Comparison of ENCODE assay signal across 8 cellular contexts in genomic region chr6:143575440-143575839, GRCh38.
A peak's percentile ranks its signal among the peaks of the same experiment; 100 is the strongest.
DNase-seq lines count a peak whose midpoint lies in the region; ATAC-seq and TF ChIP-seq lines count a peak whose summit lies in the region.

No MANE protein-coding gene starts in this region.

- intact Hi-C loops in activated CD4-positive, alpha-beta T cell treated with anti-CD3 and anti-CD28 coated beads for 36 hours (cut with DNase I, micrococcal nuclease): loop anchor here (1.0 to 5.0 kb wide), 9 partner anchors 63 to 907 kb away; partner anchors contain the start of gene LTV1 (in 2 of the 2)
- intact Hi-C loops in heart left ventricle (cut with DNase I): loop anchor here (1.0 to 10.0 kb wide), 8 partner anchors 99 to 438 kb away; partner anchors contain the start of genes LTV1 (in 8 of the 10) and PHACTR2 (in 4 of the 10)

- H3K27ac Mint-ChIP-seq in activated CD4-positive, alpha-beta T cell treated with anti-CD3 and anti-CD28 coated beads for 36 hours: no peak overlapping the region

- peak overlapping the region; percentile 53 for H3K9ac ChIP-seq in adipocyte (ENCODE audit: low read length)

- CTCF ChIA-PET in activated CD4-positive, alpha-beta T cell treated with anti-CD3 and anti-CD28 coated beads for 36 hours (lab: Charles Lee): interaction anchor here (0.7 to 4.5 kb wide), 39 partner anchors 8 to 513 kb away, joined by 3 to 78 read pairs (median 4); partner anchors contain the start of genes FUCA2, LTV1, PLAGL1 and ZC2HC1B

- H3K36me3 ChIP-seq in adipocyte (ENCODE audit: control insufficient read depth, insufficient read depth, low read length, severe bottlenecking) (no peaks in the 10 kb centered on the region), heart left ventricle (no peaks in the 10 kb centered on the region)

- POLR2A ChIA-PET in activated CD4-positive, alpha-beta T cell treated with anti-CD3 and anti-CD28 coated beads for 36 hours (lab: Charles Lee): interaction anchor here (1.2 kb wide), 1 partner anchor 268 kb away, joined by 5 read pairs; the partner anchor contains the start of gene LTV1

- peak; percentile 80 to 96 (median 92) for TF ChIP-seq CTCF in heart left ventricle (IDR thresholded peaks at IDR 0.05)

- H3K4me1 ChIP-seq in adipocyte (ENCODE audit: control insufficient read depth, insufficient read depth, low read length) (peaks cover 17% of the 10 kb centered on the region), heart left ventricle (peaks cover 0 to 5% (median 0%) of the 10 kb centered on the region in 12 donors)

- H3K4me3 Mint-ChIP-seq in activated CD4-positive, alpha-beta T cell treated with anti-CD3 and anti-CD28 coated beads for 36 hours: no peak overlapping the region

- no peaks in the 10 kb centered on the region for H3K27me3 ChIP-seq in adipocyte (replicated peaks; ENCODE audit: control insufficient read depth, insufficient read depth, low read length)
- no peaks in the 10 kb centered on the region for H3K27me3 ChIP-seq in heart left ventricle

- H3K36me3 Mint-ChIP-seq in activated CD4-positive, alpha-beta T cell treated with anti-CD3 and anti-CD28 coated beads for 36 hours (ENCODE audit: low read depth): no peaks in the 10 kb centered on the region

- no peak for TF ChIP-seq POLR2A in heart left ventricle (IDR thresholded peaks at IDR 0.05)

- 2 to 11% (median 5%) methylated on average over 5 of the region's 5 CpGs for WGBS in heart left ventricle, 4 donors

- H3K27me3 Mint-ChIP-seq in activated CD4-positive, alpha-beta T cell treated with anti-CD3 and anti-CD28 coated beads for 36 hours: no peaks in the 10 kb centered on the region

- H3K27ac ChIP-seq in heart left ventricle: peak overlapping the region in 3 of 12 donors; percentile 35 to 60 (median 49)

- H3K4me3 ChIP-seq in adipocyte (ENCODE audit: low read length): peak overlapping the region; percentile 7
- no peak overlapping the region for H3K4me3 ChIP-seq in heart left ventricle

- H3K4me1 Mint-ChIP-seq in activated CD4-positive, alpha-beta T cell treated with anti-CD3 and anti-CD28 coated beads for 36 hours: no peaks in the 10 kb centered on the region

- peak; percentile 93 for ATAC-seq in activated CD4-positive, alpha-beta T cell treated with anti-CD3 and anti-CD28 coated beads for 36 hours
- ATAC-seq in heart left ventricle: peak; percentile 55 to 91 (median 88)

- no peaks in the 10 kb centered on the region for H3K9me3 Mint-ChIP-seq in activated CD4-positive, alpha-beta T cell treated with anti-CD3 and anti-CD28 coated beads for 36 hours (ENCODE audit: low read depth)

- H3K9me3 ChIP-seq in adipocyte (ENCODE audit: control insufficient read depth, low read length): no peaks in the 10 kb centered on the region
- no peaks in the 10 kb centered on the region for H3K9me3 ChIP-seq in heart left ventricle

- peak; percentile 58 for DNase-seq in activated CD4-positive, alpha-beta T cell treated with anti-CD3 and anti-CD28 coated beads for 36 hours
- DNase-seq in activated CD4-positive, alpha-beta T cell treated with anti-CD3 and anti-CD28 coated beads for 1 hour: no peak
- DNase-seq in H4 (ENCODE audit: low spot score): peak; percentile 65
- DNase-seq in LoVo (ENCODE audit: low spot score): peak; percentile 82
- DNase-seq in RKO (ENCODE audit: low spot score): peak; percentile 88
- DNase-seq in adipocyte (ENCODE audit: low read depth): peak; percentile 87
- peak in 2 of 5 donors; percentile 57 to 60 for DNase-seq in heart left ventricle
- DNase-seq in renal cortical epithelial cell (ENCODE audit: low read depth): peak; percentile 81
